In the genomic region with DNA sequence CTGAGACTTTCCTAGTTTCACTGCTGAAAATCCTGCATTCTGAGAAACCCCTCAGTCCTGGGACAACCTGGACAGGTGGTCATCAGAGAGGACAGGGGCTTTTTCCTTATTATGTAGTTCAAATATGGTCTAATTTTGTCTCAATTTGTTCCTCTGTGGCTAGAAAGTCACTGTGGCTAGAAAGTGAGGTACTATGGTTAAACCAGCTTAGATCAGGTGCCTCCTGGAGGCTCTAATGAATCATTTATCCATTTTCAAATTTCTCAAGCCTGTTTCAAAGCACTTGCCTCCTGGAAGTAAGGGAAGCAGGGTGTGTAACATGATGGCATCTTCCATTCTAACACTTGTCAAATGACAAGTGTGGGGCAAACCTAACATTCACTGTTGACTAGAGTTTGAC, we compare ENCODE assay signal across 29 cellular contexts.
"Had no signal": no experiment of that assay in that cellular context is flagged by ENCODE, and none has a peak within 500 bp of the region (broad histone marks: within the 10 kb centered on the region; RNA-seq: fewer than 3 reads in every experiment).

No MANE protein-coding gene starts in this region.

- H3K36me3 ChIP-seq: adrenal gland, breast epithelium, Peyer's patch had no signal

- H3K27me3 ChIP-seq: adrenal gland, body of pancreas, breast epithelium, Peyer's patch had no signal

- H3K9me3 ChIP-seq: adrenal gland, body of pancreas, breast epithelium, Peyer's patch had no signal

- H3K4me1 ChIP-seq: body of pancreas, breast epithelium, Peyer's patch had no signal

- ATAC-seq: activated CD8-positive, alpha-beta T cell treated with anti-CD3 and anti-CD28 coated beads, Interleukin-2, amount 10 ng/mL, durations not matched to agents 7 days and 5 days; activated naive CD4-positive, alpha-beta T cell treated with anti-CD3 and anti-CD28 coated beads, Interleukin-2, amount 50 U/mL, for 72 hours; activated T-cell treated with anti-CD3 and anti-CD28 coated beads, Interleukin-2, amount 50 U/mL, for 4 hours; body of pancreas; PC-3; Right ventricle myocardium inferior had no signal

- H3K27ac ChIP-seq: adrenal gland, body of pancreas, breast epithelium, Peyer's patch, RWPE1 had no signal

- DNase-seq: activated CD4-positive, alpha-beta T cell treated with anti-CD3 and anti-CD28 coated beads, Interleukin-2, amount 10 ng/mL, durations not matched to agents 24 days and 14 days; activated CD4-positive, alpha-beta T cell treated with anti-CD3 and anti-CD28 coated beads, Interleukin-2, amount 50 U/mL, for 4 hours; activated CD8-positive, alpha-beta T cell treated with anti-CD3 and anti-CD28 coated beads, Interleukin-2, amount 10 ng/mL, durations not matched to agents 7 days and 5 days; activated gamma-delta T cell treated with Interleukin-2 at 50 U/mL for 16 hours; activated naive CD4-positive, alpha-beta T cell treated with anti-CD3 and anti-CD28 coated beads for 36 hours; activated T-cell treated with anti-CD3 and anti-CD28 coated beads for 4 hours; activated T-cell treated with anti-CD3 and anti-CD28 coated beads, Interleukin-2, amount 50 U/mL, for 4 hours; adrenal gland; body of pancreas; Karpas-422; NCI-H1105; NCI-H1417 treated with DMSO at 0.1 percent for 48 hours; NCI-H187 treated with DMSO at 0.1 percent for 48 hours; NCI-H2081; NCI-H345; NCI-H524 treated with DMSO at 0.1 percent for 48 hours; NK-92 treated with Interleukin-12 subunit alpha and Interleukin-12 subunit beta, amount 100 ng/mL, for 24 hours; PC-3; Peyer's patch; SIG-M5; SW 1271; T-helper 1 cell; T-helper 2 cell; T-helper 9 cell had no signal

- H3K4me3 ChIP-seq: adrenal gland, body of pancreas, breast epithelium, Peyer's patch had no signal

- FAIRE-seq: astrocyte had no signal
